1 cellular context compared by ENCODE assay signal in genomic region chr1:244801246-244801645, GRCh38.
TF ChIP-seq lines count a peak whose summit lies in the region.

No MANE protein-coding gene starts in this region.

TF ChIP-seq in K562, 482 proteins besides CTCF, POLR2A, EP300 and RAD21 (continued from another document):
- TF ChIP-seq ZBTB43 (CRISPR knock-in tag; IDR thresholded peaks at IDR 0.05) = no peak
- TF ChIP-seq, protein P1, sequence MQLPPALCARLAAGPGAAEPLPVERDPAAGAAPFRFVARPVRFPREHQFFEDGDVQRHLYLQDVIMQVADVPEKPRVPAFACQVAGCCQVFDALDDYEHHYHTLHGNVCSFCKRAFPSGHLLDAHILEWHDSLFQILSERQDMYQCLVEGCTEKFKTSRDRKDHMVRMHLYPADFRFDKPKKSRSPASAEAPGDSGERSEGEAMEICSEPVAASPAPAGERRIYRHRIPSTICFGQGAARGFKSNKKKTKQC (CRISPR knock-in tag; IDR thresholded peaks at IDR 0.05) = no peak
